Comparison of ENCODE assay signal across 9 cellular contexts in the genomic region with DNA sequence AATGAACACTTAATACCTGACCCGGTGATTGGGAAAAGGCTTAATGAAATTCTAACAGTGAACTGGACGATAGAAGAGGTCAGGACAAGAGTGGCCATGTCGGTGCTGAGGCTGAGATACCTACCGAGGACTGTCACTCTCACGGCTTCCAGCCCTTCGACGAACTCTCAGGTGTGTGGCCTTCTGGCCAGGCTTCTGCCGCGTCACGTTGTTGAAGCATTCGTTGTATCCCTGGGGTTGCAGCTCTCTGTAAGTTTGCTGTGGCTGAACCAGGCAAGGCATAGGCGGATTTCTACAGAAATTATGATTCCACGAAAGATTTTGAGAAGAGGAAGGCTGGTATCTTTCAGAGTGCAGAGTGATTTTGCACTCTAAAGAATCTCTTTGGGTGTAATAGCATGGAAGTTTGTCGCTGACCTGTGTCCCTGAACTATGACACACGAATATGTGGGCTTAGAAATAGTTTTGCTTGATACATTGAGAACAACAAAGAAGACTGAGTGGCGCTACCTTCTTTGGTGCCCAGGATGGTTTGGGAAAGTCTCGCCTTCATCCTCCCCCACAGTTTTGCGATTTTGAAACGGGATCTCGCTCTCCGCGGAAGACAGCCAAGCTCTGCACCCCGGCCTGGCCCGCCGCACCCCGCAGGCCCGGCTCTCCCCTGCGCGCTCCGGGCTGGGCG. TPM values are rescaled to one million over a fixed set of nuclear protein-coding genes. Genes with fewer than 3 reads are reported as not detected.
A peak's percentile ranks its signal among the peaks of the same experiment; 100 is the strongest.
DNase-seq lines count a peak whose midpoint lies in the region; ATAC-seq and TF ChIP-seq lines count a peak whose summit lies in the region.
"Had no signal": no experiment of that assay in that cellular context is flagged by ENCODE, and none has a peak within 500 bp of the region (broad histone marks: within the 10 kb centered on the region; RNA-seq: fewer than 3 reads in every experiment).

No MANE protein-coding gene starts in this region.

- peaks cover 16% of the 10 kb centered on the region for H3K4me1 Mint-ChIP-seq in CD4-positive, alpha-beta T cell (ENCODE audit: low read depth)

- H3K27me3 Mint-ChIP-seq in CD4-positive, alpha-beta T cell, result peaks cover 30% of the 10 kb centered on the region

- no peaks in the 10 kb centered on the region for H3F3A ChIP-seq in neural cell (ENCODE audit: insufficient read depth, low read length, poor library complexity, severe bottlenecking)

- intact Hi-C loops in CD4-positive, alpha-beta T cell (cut with DNase I, micrococcal nuclease), result no loop called here
- intact Hi-C loops in dorsolateral prefrontal cortex (cut with DNase I), result no loop called here

- no peaks in the 10 kb centered on the region for H3K9me2 ChIP-seq in neural cell (ENCODE audit: insufficient read depth, low read length)

- H3K36me3 Mint-ChIP-seq in CD4-positive, alpha-beta T cell (ENCODE audit: low read depth), result no peaks in the 10 kb centered on the region

- TF ChIP-seq RAD21 in neural cell (conservative IDR thresholded peaks at IDR 0.05), result no peak

- H4K20me1 ChIP-seq in neural cell (ENCODE audit: insufficient read depth), result no peaks in the 10 kb centered on the region

- no peaks in the 10 kb centered on the region for H3K9me3 Mint-ChIP-seq in CD4-positive, alpha-beta T cell

- no peak for TF ChIP-seq CTCF in CD4-positive, alpha-beta T cell (IDR thresholded peaks at IDR 0.05)
- TF ChIP-seq CTCF in NB4 (IDR thresholded peaks at IDR 0.05; ENCODE audit: low read depth, low read length) (no peak), dorsolateral prefrontal cortex (IDR thresholded peaks at IDR 0.05 in 54 of 56, conservative IDR thresholded peaks at IDR 0.05 in 2 of 56; ENCODE audit: low read depth in 1 of 56, partially characterized antibody in 56 of 56) (no peak), neural cell (IDR thresholded peaks at IDR 0.05; ENCODE audit: poor library complexity, severe bottlenecking) (no peak)

- no peak overlapping the region for H2AFZ ChIP-seq in neural cell (ENCODE audit: low read depth, low read length)

- H3K4me3 ChIP-seq in NB4 (ENCODE audit: low read depth, low read length) (peak overlapping the region; percentile 38), dorsolateral prefrontal cortex (peak overlapping the region; percentile 33 to 84 (median 75)), neural cell (ENCODE audit: low read length) (peak overlapping the region; percentile 90)

- H3K36me3 ChIP-seq in neural cell (ENCODE audit: insufficient read depth, low read length), result no peaks in the 10 kb centered on the region

- POLR2A ChIA-PET in CD4-positive, alpha-beta T cell (lab: Charles Lee), result interaction anchor here (0.6 kb wide), 1 partner anchor 8 kb away, joined by 5 read pairs; no protein-coding TSS in a partner anchor

- H3K9ac ChIP-seq in neural cell (ENCODE audit: low read length), result peak overlapping the region; percentile 67

- no peak overlapping the region for H3K27ac ChIP-seq in CD4-positive, alpha-beta T cell (ENCODE audit: low read depth, low read length)
- peak overlapping the region in 55 of 59 donors; percentile 9 to 96 (median 88) for H3K27ac ChIP-seq in dorsolateral prefrontal cortex
- no peak overlapping the region for H3K27ac ChIP-seq in neural cell (ENCODE audit: low read length)

- TF ChIP-seq POLR2A in NB4 (IDR thresholded peaks at IDR 0.05; ENCODE audit: extremely low read depth, insufficient read length), result no peak

- H3K27me3 ChIP-seq in CD4-positive, alpha-beta T cell (ENCODE audit: control insufficient read depth, insufficient read depth, low read length), result peaks cover 17% of the 10 kb centered on the region
- no peaks in the 10 kb centered on the region for H3K27me3 ChIP-seq in dorsolateral prefrontal cortex
- peaks cover 5% of the 10 kb centered on the region for H3K27me3 ChIP-seq in neural cell (ENCODE audit: insufficient read depth, low read depth, low read length)

- DNase-seq in CD4-positive, alpha-beta T cell, result no peak
- DNase-seq in NB4 (ENCODE audit: low read depth) (no peak), dorsolateral prefrontal cortex (no peak), activated gamma-delta T cell treated with Interleukin-2 at 50 U/mL for 16 hours (no peak), DMS 273 (lab: John Stamatoyannopoulos, UW; ENCODE audit: unreplicated experiment) (no peak), mesenteric fat pad (ENCODE audit: low spot score) (no peak), cortex of kidney (lab: John Stamatoyannopoulos, UW) (no peak)

- H3K4me2 ChIP-seq in neural cell (ENCODE audit: low read length), result peak overlapping the region; percentile 31

- no peaks in the 10 kb centered on the region for H3K79me2 ChIP-seq in neural cell (replicated peaks; ENCODE audit: insufficient read depth, low read length)

- no peak for ATAC-seq in CD4-positive, alpha-beta T cell (ENCODE audit: poor library complexity)

- no peak for TF ChIP-seq EP300 in neural cell (conservative IDR thresholded peaks at IDR 0.05; ENCODE audit: poor library complexity, severe bottlenecking)

- H3K27ac Mint-ChIP-seq in CD4-positive, alpha-beta T cell, result no peak overlapping the region

- no peaks in the 10 kb centered on the region for H3K9me3 ChIP-seq in CD4-positive, alpha-beta T cell (ENCODE audit: control insufficient read depth, low read length)
- no peaks in the 10 kb centered on the region for H3K9me3 ChIP-seq in neural cell (ENCODE audit: low read length)

- H3K4me3 Mint-ChIP-seq in CD4-positive, alpha-beta T cell, result peak overlapping the region; percentile 82

- CTCF ChIA-PET in CD4-positive, alpha-beta T cell (lab: Charles Lee), result no interaction called here

TF ChIP-seq in neural cell, 6 proteins besides CTCF, POLR2A, EP300 and RAD21:
- no peak for TF ChIP-seq EZH2 (IDR thresholded peaks at IDR 0.05; ENCODE audit: borderline replicate concordance, insufficient read depth, low read length, poor library complexity, severe bottlenecking)
- TF ChIP-seq MXI1 (conservative IDR thresholded peaks at IDR 0.05; ENCODE audit: poor library complexity, severe bottlenecking), result no peak
- TF ChIP-seq POLR2AphosphoS5 (IDR thresholded peaks at IDR 0.05), result no peak
- TF ChIP-seq TAF1 (IDR thresholded peaks at IDR 0.05; ENCODE audit: low read depth), result no peak
- TF ChIP-seq, protein P1, sequence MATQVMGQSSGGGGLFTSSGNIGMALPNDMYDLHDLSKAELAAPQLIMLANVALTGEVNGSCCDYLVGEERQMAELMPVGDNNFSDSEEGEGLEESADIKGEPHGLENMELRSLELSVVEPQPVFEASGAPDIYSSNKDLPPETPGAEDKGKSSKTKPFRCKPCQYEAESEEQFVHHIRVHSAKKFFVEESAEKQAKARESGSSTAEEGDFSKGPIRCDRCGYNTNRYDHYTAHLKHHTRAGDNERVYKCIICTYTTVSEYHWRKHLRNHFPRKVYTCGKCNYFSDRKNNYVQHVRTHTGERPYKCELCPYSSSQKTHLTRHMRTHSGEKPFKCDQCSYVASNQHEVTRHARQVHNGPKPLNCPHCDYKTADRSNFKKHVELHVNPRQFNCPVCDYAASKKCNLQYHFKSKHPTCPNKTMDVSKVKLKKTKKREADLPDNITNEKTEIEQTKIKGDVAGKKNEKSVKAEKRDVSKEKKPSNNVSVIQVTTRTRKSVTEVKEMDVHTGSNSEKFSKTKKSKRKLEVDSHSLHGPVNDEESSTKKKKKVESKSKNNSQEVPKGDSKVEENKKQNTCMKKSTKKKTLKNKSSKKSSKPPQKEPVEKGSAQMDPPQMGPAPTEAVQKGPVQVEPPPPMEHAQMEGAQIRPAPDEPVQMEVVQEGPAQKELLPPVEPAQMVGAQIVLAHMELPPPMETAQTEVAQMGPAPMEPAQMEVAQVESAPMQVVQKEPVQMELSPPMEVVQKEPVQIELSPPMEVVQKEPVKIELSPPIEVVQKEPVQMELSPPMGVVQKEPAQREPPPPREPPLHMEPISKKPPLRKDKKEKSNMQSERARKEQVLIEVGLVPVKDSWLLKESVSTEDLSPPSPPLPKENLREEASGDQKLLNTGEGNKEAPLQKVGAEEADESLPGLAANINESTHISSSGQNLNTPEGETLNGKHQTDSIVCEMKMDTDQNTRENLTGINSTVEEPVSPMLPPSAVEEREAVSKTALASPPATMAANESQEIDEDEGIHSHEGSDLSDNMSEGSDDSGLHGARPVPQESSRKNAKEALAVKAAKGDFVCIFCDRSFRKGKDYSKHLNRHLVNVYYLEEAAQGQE (IDR thresholded peaks at IDR 0.05; ENCODE audit: borderline replicate concordance), result no peak
- no peak for TF ChIP-seq SMC3 (conservative IDR thresholded peaks at IDR 0.05; ENCODE audit: poor library complexity)

RNA-seq across cellular contexts. Expression of a gene that starts 0.4 kb away (rescaled TPM):
- total RNA-seq in CD4-positive, alpha-beta T cell, result not detected
- 10 to 100 TPM in 118 of 120 experiments, 1 to 10 TPM in 2; 3.6 to 37.6 (median 22.4) TPM for total RNA-seq in dorsolateral prefrontal cortex
- 1.2 and 1.9 TPM in 2 replicates for polyA plus RNA-seq in neural cell
- 0.73 and 0.81 TPM in 2 replicates for polyA minus RNA-seq in neural cell
- total RNA-seq in mesenteric fat pad, result 0.29 TPM

RNA-seq across cellular contexts. Expression of a gene that starts 45.8 kb away (rescaled TPM):
- not detected for total RNA-seq in CD4-positive, alpha-beta T cell
- total RNA-seq in dorsolateral prefrontal cortex, result under 1 TPM in 1 of 120 experiments, not detected in 119; 0.63 TPM
- polyA plus RNA-seq in neural cell, result not detected in 2 replicates
- not detected in 2 replicates for polyA minus RNA-seq in neural cell
- total RNA-seq in mesenteric fat pad, result not detected
- total RNA-seq: T-helper 2 cell treated with Interferon-gamma antibody and Interleukin-4, amounts not matched to agents 100 ng/mL and 5 ng/mL, for 36 hours had no signal

RNA-seq across cellular contexts. Expression of a gene that starts 50.8 kb away (rescaled TPM):
- 1 to 10 TPM; 1.8 to 2.8 TPM for total RNA-seq in CD4-positive, alpha-beta T cell
- total RNA-seq in dorsolateral prefrontal cortex, result 100 to 1,000 TPM in 96 of 120 experiments, 10 to 100 TPM in 24; 46.0 to 185 (median 122) TPM
- polyA plus RNA-seq in neural cell, result 36.6 and 38.6 TPM in 2 replicates
- polyA minus RNA-seq in neural cell, result 144 and 163 TPM in 2 replicates
- 2.1 TPM for total RNA-seq in mesenteric fat pad

Comparison
In these comparisons a context has a peak if more than half of its experiments do, and no peak if none do; other contexts are left out.
1. H3K27ac ChIP-seq: peak in dorsolateral prefrontal cortex (55 of 59); none in CD4-positive, alpha-beta T cell (single experiment) and neural cell (single experiment).
2. H3K4me3 ChIP-seq: peak in every context shown above with its lines; median percentile 90 in neural cell; 75 in dorsolateral prefrontal cortex; 38 in NB4.
3. RNA of a gene that starts 50.8 kb away (total RNA-seq): 46.0 to 185 TPM in dorsolateral prefrontal cortex; 1.8 to 2.8 TPM in CD4-positive, alpha-beta T cell and 2.1 TPM in mesenteric fat pad (single experiment); every median in the first group is over 10 times any median in the second.